ENCODE assay signal across 8 cellular contexts in the genomic region with DNA sequence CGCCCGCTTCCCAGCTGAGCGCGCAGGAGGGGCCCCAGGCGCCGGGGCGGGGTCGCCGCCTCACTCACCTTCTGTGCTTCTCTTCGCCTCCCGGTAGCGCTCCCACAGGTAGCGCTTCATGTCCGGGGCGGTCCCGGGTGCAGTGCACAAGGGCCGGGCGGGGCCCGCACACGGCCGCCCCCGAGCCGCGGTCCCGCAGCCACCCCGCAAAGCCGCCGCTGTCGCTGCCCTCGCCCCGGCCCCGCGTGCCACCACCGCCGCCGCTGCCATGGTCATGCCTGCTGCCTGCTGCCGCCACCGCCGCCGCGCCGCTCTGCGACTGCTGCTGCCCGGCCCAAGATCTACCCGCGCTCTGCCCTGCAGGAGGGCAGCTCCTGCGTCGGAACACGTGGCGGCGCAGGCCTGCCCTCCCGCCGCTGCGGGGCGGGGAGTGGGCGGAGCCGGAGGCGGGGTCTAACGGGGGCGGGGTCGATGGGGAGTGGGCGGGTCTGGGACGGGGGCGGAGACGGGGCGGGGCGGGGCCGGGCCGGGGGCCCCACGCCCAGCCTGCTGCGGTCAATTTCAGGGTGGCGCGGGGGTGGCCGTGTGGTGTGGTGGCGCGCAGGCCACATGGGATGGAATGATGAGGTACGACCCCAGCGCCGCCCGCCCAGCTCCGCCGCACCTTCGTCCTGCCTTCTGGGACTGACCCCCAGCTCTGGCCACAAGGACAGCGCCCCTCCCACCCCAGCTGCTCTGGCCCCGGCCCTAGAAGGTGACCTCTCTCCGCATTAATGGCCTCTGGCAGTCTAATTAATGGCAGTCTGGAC. TPM values are rescaled to one million over a fixed set of nuclear protein-coding genes. Genes with fewer than 3 reads are reported as not detected.
DNase-seq lines count a peak whose midpoint lies in the region; ATAC-seq and TF ChIP-seq lines count a peak whose summit lies in the region.

A gene (minus strand): TSS at position 354 of the 809 bp plus-strand sequence. CDS start 78 bp downstream, at position 276.

- peaks cover 7% of the 10 kb centered on the region for H3K36me3 Mint-ChIP-seq in dendritic cell treated with granulocyte-macrophage colony-stimulating factor and Interleukin-4, amounts not matched to agents 40 ng/mL and 50 ng/mL, for 4 days (ENCODE audit: low read depth)

- peak; percentile 81 for ATAC-seq in GM19035 (IDR thresholded peaks at IDR 0.05; ENCODE audit: unreplicated experiment)
- ATAC-seq in HG03280 (IDR thresholded peaks at IDR 0.05; ENCODE audit: unreplicated experiment) = peak; percentile 87
- peak; percentile 80 to 90 (median 84) for ATAC-seq in right lobe of liver

- intact Hi-C loops in dendritic cell treated with granulocyte-macrophage colony-stimulating factor and Interleukin-4, amounts not matched to agents 40 ng/mL and 50 ng/mL, for 4 days (cut with micrococcal nuclease) = loop anchor here (1.0 kb wide), 1 partner anchor 89 kb away; a partner anchor contains a TSS
- intact Hi-C loops in right lobe of liver (cut with DNase I) = no loop called here

- H3K27ac Mint-ChIP-seq in dendritic cell treated with granulocyte-macrophage colony-stimulating factor and Interleukin-4, amounts not matched to agents 40 ng/mL and 50 ng/mL, for 4 days = peak within 1 kb of the TSS; percentile 81

- H3K4me3 Mint-ChIP-seq in dendritic cell treated with granulocyte-macrophage colony-stimulating factor and Interleukin-4, amounts not matched to agents 40 ng/mL and 50 ng/mL, for 4 days = peak within 1 kb of the TSS; percentile 83

- peaks cover 0 to 28% (median 13%) of the 10 kb centered on the region in 4 donors for H3K4me1 ChIP-seq in right lobe of liver

- H3K9me3 Mint-ChIP-seq in dendritic cell treated with granulocyte-macrophage colony-stimulating factor and Interleukin-4, amounts not matched to agents 40 ng/mL and 50 ng/mL, for 4 days = no peaks in the 10 kb centered on the region

- 0% methylated on average over 2 of the region's 86 CpGs for WGBS in right lobe of liver (ENCODE audit: insufficient coverage, low coverage, low lambda C conversion rate, missing lambda C conversion rate)

- peak within 1 kb of the TSS; percentile 68 to 71 (median 71) for H3K27ac ChIP-seq in right lobe of liver

- H3K4me1 Mint-ChIP-seq in dendritic cell treated with granulocyte-macrophage colony-stimulating factor and Interleukin-4, amounts not matched to agents 40 ng/mL and 50 ng/mL, for 4 days (ENCODE audit: low read depth) = peaks cover 38% of the 10 kb centered on the region

- no peaks in the 10 kb centered on the region for H3K36me3 ChIP-seq in right lobe of liver

- H3K27me3 Mint-ChIP-seq in dendritic cell treated with granulocyte-macrophage colony-stimulating factor and Interleukin-4, amounts not matched to agents 40 ng/mL and 50 ng/mL, for 4 days = peaks cover 9% of the 10 kb centered on the region

- H3K4me3 ChIP-seq in right lobe of liver = peak within 1 kb of the TSS; percentile 71 to 75 (median 73)

- H3K27me3 ChIP-seq in right lobe of liver = no peaks in the 10 kb centered on the region

- no peaks in the 10 kb centered on the region for H3K9me3 ChIP-seq in right lobe of liver

- TF ChIP-seq CTCF in right lobe of liver (IDR thresholded peaks at IDR 0.05) = peak in 1 of 4 donors; percentile 20

- peak; percentile 96 for TF ChIP-seq POLR2A in right lobe of liver (IDR thresholded peaks at IDR 0.05)

- DNase-seq in Ammon's horn (ENCODE audit: low spot score) (peak; percentile 91), NCI-H510A treated with DMSO at 0.1 percent for 48 hours (lab: John Stamatoyannopoulos, UW) (peak; percentile 54), right lobe of liver (peak; percentile 91 to 92 (median 91))
- DNase-seq in activated CD4-positive, alpha-beta T cell treated with anti-CD3 and anti-CD28 coated beads, Interleukin-2, amount 50 U/mL, for 24 hours (ENCODE audit: low read depth in 1 of 2, low spot score in 1 of 2) = peak; percentile 72
- peak; percentile 77 for DNase-seq in stimulated activated CD4-positive, alpha-beta T cell treated with anti-CD3 and anti-CD28 coated beads, Interleukin-4, amount 100 ng/mL, for 24 hours

RNA-seq across cellular contexts. Expression of the gene that starts here (rescaled TPM):
- 10 to 100 TPM in 1 of 6 experiments, 1 to 10 TPM in 5; 3.3 to 10.2 (median 6.6) TPM for total RNA-seq in right lobe of liver

Comparison
In these comparisons a context has a peak if more than half of its experiments do, and no peak if none do; other contexts are left out.
1. Peak in every context shown above with its lines: DNase-seq, ATAC-seq, H3K4me3 ChIP-seq and H3K27ac ChIP-seq.